8 cellular contexts compared by ENCODE assay signal in genomic region chr1:203267347-203267846, GRCh38. TPM values are rescaled to one million over a fixed set of nuclear protein-coding genes. Genes with fewer than 3 reads are reported as not detected.
DNase-seq lines count a peak whose midpoint lies in the region; ATAC-seq and TF ChIP-seq lines count a peak whose summit lies in the region.

No MANE protein-coding gene starts in this region.

- peak; percentile 97 for TF ChIP-seq CTCF in AG04450 (IDR thresholded peaks at IDR 0.05; ENCODE audit: low read depth, low read length)
- TF ChIP-seq CTCF in LNCaP clone FGC (IDR thresholded peaks at IDR 0.05; ENCODE audit: control insufficient read depth, extremely low read depth, insufficient read depth) = peak; percentile 94
- TF ChIP-seq CTCF in RWPE1 (conservative IDR thresholded peaks at IDR 0.05; ENCODE audit: low read depth) = peak; percentile 94
- peak; percentile 96 for TF ChIP-seq CTCF in fibroblast of pulmonary artery (IDR thresholded peaks at IDR 0.05; ENCODE audit: low read length, missing control alignments)

- DNase-seq in AG04450 (ENCODE audit: low read depth, low spot score) (peak; percentile 57), LNCaP clone FGC (ENCODE audit: low read depth) (peak; percentile 86), RWPE1 (ENCODE audit: low spot score) (peak; percentile 74), fibroblast of pulmonary artery (ENCODE audit: low read depth) (peak; percentile 90)
- peak; percentile 76 for DNase-seq in activated T-helper 2 cell treated with anti-CD3 and anti-CD28 coated beads, Interferon-gamma antibody, Interleukin-2, Interleukin-4, amounts not matched to agents 10 μg/mL and 5 μg/mL and 100 μg/mL, durations not matched to agents 14 hours and 24 hours and 36 hours (ENCODE audit: low spot score)
- peak; percentile 52 to 93 (median 82) for DNase-seq in naive thymus-derived CD8-positive, alpha-beta T cell

- CTCF ChIA-PET in AG04450 (lab: Charles Lee) (interaction anchor here (0.5 to 7.3 kb wide), 104 partner anchors 10 to 475 kb away, joined by 3 to 340 read pairs (median 6); partner anchors contain the start of genes ADORA1, CHIT1, FMOD and MYBPH), RWPE1 (lab: Yijun Ruan, JAX) (interaction anchor here (0.6 to 7.3 kb wide), 113 partner anchors 10 to 1507 kb away, joined by 3 to 291 read pairs (median 4); partner anchors contain the start of genes BTG2, CHI3L1, MYBPH and MYOG)

- ATAC-seq in GM19035 (IDR thresholded peaks at IDR 0.05; ENCODE audit: unreplicated experiment) = peak; percentile 53
- peak; percentile 58 to 69 for ATAC-seq in naive thymus-derived CD8-positive, alpha-beta T cell

- H3K9me3 Mint-ChIP-seq in activated T-helper 2 cell treated with anti-CD3 and anti-CD28 coated beads, Interferon-gamma antibody, Interleukin-2, Interleukin-4, amounts not matched to agents 10 μg/mL and 5 μg/mL and 100 μg/mL, durations not matched to agents 14 hours and 24 hours and 36 hours = no peaks in the 10 kb centered on the region
- no peaks in the 10 kb centered on the region for H3K9me3 Mint-ChIP-seq in naive thymus-derived CD8-positive, alpha-beta T cell
- H3K9me3 Mint-ChIP-seq in stimulated activated naive CD8-positive, alpha-beta T cell treated with anti-CD3 and anti-CD28 coated beads, Interleukin-15, Interleukin-2, amounts not matched to agents 100 ng/mL and 50 ng/mL, for 24 hours = no peaks in the 10 kb centered on the region

- peak overlapping the region; percentile 83 for H3K4me3 Mint-ChIP-seq in activated T-helper 2 cell treated with anti-CD3 and anti-CD28 coated beads, Interferon-gamma antibody, Interleukin-2, Interleukin-4, amounts not matched to agents 10 μg/mL and 5 μg/mL and 100 μg/mL, durations not matched to agents 14 hours and 24 hours and 36 hours (ENCODE audit: low read depth)
- peak overlapping the region; percentile 82 to 94 (median 90) for H3K4me3 Mint-ChIP-seq in naive thymus-derived CD8-positive, alpha-beta T cell
- H3K4me3 Mint-ChIP-seq in stimulated activated naive CD8-positive, alpha-beta T cell treated with anti-CD3 and anti-CD28 coated beads, Interleukin-15, Interleukin-2, amounts not matched to agents 100 ng/mL and 50 ng/mL, for 24 hours = peak overlapping the region; percentile 89

- no peak overlapping the region for H3K27ac ChIP-seq in AG04450 (ENCODE audit: low read depth, low read length)
- peak overlapping the region; percentile 63 for H3K27ac ChIP-seq in RWPE1

- H3K27me3 ChIP-seq in AG04450 (ENCODE audit: control insufficient read depth, insufficient read depth, low read length) = peaks cover 16% of the 10 kb centered on the region

- H3K4me3 ChIP-seq in AG04450 (ENCODE audit: low read depth, low read length) (peak overlapping the region; percentile 79), LNCaP clone FGC (ENCODE audit: low read depth, low read length) (peak overlapping the region; percentile 50), fibroblast of pulmonary artery (replicated peaks; ENCODE audit: low read depth, low read length) (peak overlapping the region; percentile 59)

- H3K27ac Mint-ChIP-seq in activated T-helper 2 cell treated with anti-CD3 and anti-CD28 coated beads, Interferon-gamma antibody, Interleukin-2, Interleukin-4, amounts not matched to agents 10 μg/mL and 5 μg/mL and 100 μg/mL, durations not matched to agents 14 hours and 24 hours and 36 hours = peak overlapping the region; percentile 59
- peak overlapping the region; percentile 78 to 95 (median 93) for H3K27ac Mint-ChIP-seq in naive thymus-derived CD8-positive, alpha-beta T cell
- peak overlapping the region; percentile 81 for H3K27ac Mint-ChIP-seq in stimulated activated naive CD8-positive, alpha-beta T cell treated with anti-CD3 and anti-CD28 coated beads, Interleukin-15, Interleukin-2, amounts not matched to agents 100 ng/mL and 50 ng/mL, for 24 hours

- POLR2A ChIA-PET in AG04450 (lab: Yijun Ruan, JAX) (interaction anchor here (0.9 to 1.6 kb wide), 2 partner anchors 39 to 57 kb away, joined by 3 to 4 read pairs; no protein-coding TSS in a partner anchor), RWPE1 (lab: Yijun Ruan, JAX; ENCODE audit: low non-redundant PET) (no interaction called here)
- POLR2A ChIA-PET in naive thymus-derived CD8-positive, alpha-beta T cell (lab: Charles Lee) = interaction anchor here (0.7 to 25.4 kb wide), 11 partner anchors 10 to 435 kb away, joined by 3 to 730 read pairs (median 4); no protein-coding TSS in a partner anchor

- peaks cover 16% of the 10 kb centered on the region for H3K4me1 Mint-ChIP-seq in activated T-helper 2 cell treated with anti-CD3 and anti-CD28 coated beads, Interferon-gamma antibody, Interleukin-2, Interleukin-4, amounts not matched to agents 10 μg/mL and 5 μg/mL and 100 μg/mL, durations not matched to agents 14 hours and 24 hours and 36 hours (ENCODE audit: low read depth)
- peaks cover 12 to 35% (median 23%) of the 10 kb centered on the region in 4 donors for H3K4me1 Mint-ChIP-seq in naive thymus-derived CD8-positive, alpha-beta T cell
- H3K4me1 Mint-ChIP-seq in stimulated activated naive CD8-positive, alpha-beta T cell treated with anti-CD3 and anti-CD28 coated beads, Interleukin-15, Interleukin-2, amounts not matched to agents 100 ng/mL and 50 ng/mL, for 24 hours (ENCODE audit: low read depth) = peaks cover 17% of the 10 kb centered on the region

- no peaks in the 10 kb centered on the region for H3K36me3 Mint-ChIP-seq in activated T-helper 2 cell treated with anti-CD3 and anti-CD28 coated beads, Interferon-gamma antibody, Interleukin-2, Interleukin-4, amounts not matched to agents 10 μg/mL and 5 μg/mL and 100 μg/mL, durations not matched to agents 14 hours and 24 hours and 36 hours (ENCODE audit: low read depth)
- no peaks in the 10 kb centered on the region for H3K36me3 Mint-ChIP-seq in naive thymus-derived CD8-positive, alpha-beta T cell
- H3K36me3 Mint-ChIP-seq in stimulated activated naive CD8-positive, alpha-beta T cell treated with anti-CD3 and anti-CD28 coated beads, Interleukin-15, Interleukin-2, amounts not matched to agents 100 ng/mL and 50 ng/mL, for 24 hours (ENCODE audit: low read depth) = no peaks in the 10 kb centered on the region

- peaks cover 2% of the 10 kb centered on the region for H3K27me3 Mint-ChIP-seq in activated T-helper 2 cell treated with anti-CD3 and anti-CD28 coated beads, Interferon-gamma antibody, Interleukin-2, Interleukin-4, amounts not matched to agents 10 μg/mL and 5 μg/mL and 100 μg/mL, durations not matched to agents 14 hours and 24 hours and 36 hours (ENCODE audit: low read depth)
- H3K27me3 Mint-ChIP-seq in naive thymus-derived CD8-positive, alpha-beta T cell = no peaks in the 10 kb centered on the region
- no peaks in the 10 kb centered on the region for H3K27me3 Mint-ChIP-seq in stimulated activated naive CD8-positive, alpha-beta T cell treated with anti-CD3 and anti-CD28 coated beads, Interleukin-15, Interleukin-2, amounts not matched to agents 100 ng/mL and 50 ng/mL, for 24 hours

- intact Hi-C loops in activated T-helper 2 cell treated with anti-CD3 and anti-CD28 coated beads, Interferon-gamma antibody, Interleukin-2, Interleukin-4, amounts not matched to agents 10 μg/mL and 5 μg/mL and 100 μg/mL, durations not matched to agents 14 hours and 24 hours and 36 hours (cut with micrococcal nuclease) = loop anchor here (1.0 kb wide), 2 partner anchors 71 to 220 kb away; no protein-coding TSS in a partner anchor

- no peaks in the 10 kb centered on the region for H3K9me3 ChIP-seq in AG04450 (ENCODE audit: control insufficient read depth, insufficient read depth, low read length)

RNA-seq across cellular contexts. Expression of gene BTG2, which starts 37.9 kb away (rescaled TPM):
- 34.7 and 36.5 TPM in 2 replicates for polyA plus RNA-seq in AG04450 (2011; rRNA removed)
- 27.0 and 29.3 TPM in 2 replicates for polyA minus RNA-seq in AG04450 (2011; rRNA and poly(A)+ RNA removed)
- total RNA-seq in activated T-helper 2 cell treated with anti-CD3 and anti-CD28 coated beads, Interferon-gamma antibody, Interleukin-2, Interleukin-4, amounts not matched to agents 10 μg/mL and 5 μg/mL and 100 μg/mL, durations not matched to agents 14 hours and 24 hours and 36 hours = 98.1 and 98.8 TPM in 2 replicates
- total RNA-seq in naive thymus-derived CD8-positive, alpha-beta T cell = 100 to 1,000 TPM; 186 to 191 TPM
- polyA plus RNA-seq in naive thymus-derived CD8-positive, alpha-beta T cell = 100 to 1,000 TPM in 2 of 3 donors, 10 to 100 TPM in 1; 91.8 to 179 (median 122) TPM

RNA-seq across cellular contexts. Expression of gene CHIT1, which starts 37.9 kb away (rescaled TPM):
- not detected in 2 replicates for polyA plus RNA-seq in AG04450 (2011; rRNA removed)
- polyA minus RNA-seq in AG04450 (2011; rRNA and poly(A)+ RNA removed) = not detected in 2 replicates
- total RNA-seq in activated T-helper 2 cell treated with anti-CD3 and anti-CD28 coated beads, Interferon-gamma antibody, Interleukin-2, Interleukin-4, amounts not matched to agents 10 μg/mL and 5 μg/mL and 100 μg/mL, durations not matched to agents 14 hours and 24 hours and 36 hours = 0.09 and 0.34 TPM in 2 replicates
- total RNA-seq in naive thymus-derived CD8-positive, alpha-beta T cell = 1 to 10 TPM in 1 of 2 experiments, under 1 TPM in 1; 0.75 to 2.5 TPM
- polyA plus RNA-seq in naive thymus-derived CD8-positive, alpha-beta T cell = under 1 TPM in 1 of 3 donors, not detected in 2; 0.05 TPM
